1 cellular context compared by ENCODE assay signal in the genomic region with DNA sequence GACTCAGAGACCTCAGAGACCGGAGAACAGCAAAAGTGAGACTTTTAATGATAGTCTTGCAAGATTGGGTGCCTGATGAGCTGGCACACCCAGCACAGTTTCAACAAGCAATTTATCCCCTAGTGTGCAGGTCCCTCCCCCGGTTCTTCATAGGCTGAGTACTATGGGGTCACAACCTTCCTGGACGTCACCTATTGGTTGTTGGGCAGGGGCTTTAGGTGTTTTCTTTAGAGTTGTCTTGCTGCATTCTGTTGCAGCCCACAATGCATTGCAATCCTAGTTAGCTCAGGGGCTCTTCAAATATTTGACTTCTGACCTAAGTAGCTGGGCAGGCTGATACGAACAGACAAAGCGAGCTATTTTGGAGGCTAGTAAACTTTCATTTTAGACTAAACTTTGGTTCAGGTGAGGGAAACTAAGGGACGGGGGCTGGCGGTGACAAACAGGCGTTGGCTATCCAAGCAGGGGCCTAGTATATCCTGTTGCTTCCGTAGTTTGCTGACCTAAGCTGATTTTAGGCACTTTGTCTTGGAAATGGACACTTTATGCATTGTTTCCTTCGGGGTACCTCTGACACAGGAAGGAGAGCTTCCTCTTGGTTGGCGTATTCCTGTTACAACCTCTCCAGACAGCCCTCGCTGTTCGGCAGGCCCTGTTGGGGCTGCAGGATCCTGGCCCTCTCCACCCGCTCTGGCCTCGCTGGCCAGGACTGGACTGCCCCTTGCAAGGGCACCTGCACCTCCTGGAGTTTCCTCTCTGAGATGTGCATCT.
TF ChIP-seq lines count a peak whose summit lies in the region.

No MANE protein-coding gene starts in this region.

TF ChIP-seq in HepG2, 621 proteins besides CTCF, POLR2A, EP300 and RAD21 (continued from another document and continues in another):
- TF ChIP-seq, protein P1, sequence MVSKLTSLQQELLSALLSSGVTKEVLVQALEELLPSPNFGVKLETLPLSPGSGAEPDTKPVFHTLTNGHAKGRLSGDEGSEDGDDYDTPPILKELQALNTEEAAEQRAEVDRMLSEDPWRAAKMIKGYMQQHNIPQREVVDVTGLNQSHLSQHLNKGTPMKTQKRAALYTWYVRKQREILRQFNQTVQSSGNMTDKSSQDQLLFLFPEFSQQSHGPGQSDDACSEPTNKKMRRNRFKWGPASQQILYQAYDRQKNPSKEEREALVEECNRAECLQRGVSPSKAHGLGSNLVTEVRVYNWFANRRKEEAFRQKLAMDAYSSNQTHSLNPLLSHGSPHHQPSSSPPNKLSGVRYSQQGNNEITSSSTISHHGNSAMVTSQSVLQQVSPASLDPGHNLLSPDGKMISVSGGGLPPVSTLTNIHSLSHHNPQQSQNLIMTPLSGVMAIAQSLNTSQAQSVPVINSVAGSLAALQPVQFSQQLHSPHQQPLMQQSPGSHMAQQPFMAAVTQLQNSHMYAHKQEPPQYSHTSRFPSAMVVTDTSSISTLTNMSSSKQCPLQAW (CRISPR knock-in tag; IDR thresholded peaks at IDR 0.05): peak; percentile 50
- no peak for TF ChIP-seq BRCA1 (CRISPR knock-in tag; IDR thresholded peaks at IDR 0.05)
- TF ChIP-seq ETV6 (CRISPR knock-in tag; conservative IDR thresholded peaks at IDR 0.05): no peak
- TF ChIP-seq, protein P2, sequence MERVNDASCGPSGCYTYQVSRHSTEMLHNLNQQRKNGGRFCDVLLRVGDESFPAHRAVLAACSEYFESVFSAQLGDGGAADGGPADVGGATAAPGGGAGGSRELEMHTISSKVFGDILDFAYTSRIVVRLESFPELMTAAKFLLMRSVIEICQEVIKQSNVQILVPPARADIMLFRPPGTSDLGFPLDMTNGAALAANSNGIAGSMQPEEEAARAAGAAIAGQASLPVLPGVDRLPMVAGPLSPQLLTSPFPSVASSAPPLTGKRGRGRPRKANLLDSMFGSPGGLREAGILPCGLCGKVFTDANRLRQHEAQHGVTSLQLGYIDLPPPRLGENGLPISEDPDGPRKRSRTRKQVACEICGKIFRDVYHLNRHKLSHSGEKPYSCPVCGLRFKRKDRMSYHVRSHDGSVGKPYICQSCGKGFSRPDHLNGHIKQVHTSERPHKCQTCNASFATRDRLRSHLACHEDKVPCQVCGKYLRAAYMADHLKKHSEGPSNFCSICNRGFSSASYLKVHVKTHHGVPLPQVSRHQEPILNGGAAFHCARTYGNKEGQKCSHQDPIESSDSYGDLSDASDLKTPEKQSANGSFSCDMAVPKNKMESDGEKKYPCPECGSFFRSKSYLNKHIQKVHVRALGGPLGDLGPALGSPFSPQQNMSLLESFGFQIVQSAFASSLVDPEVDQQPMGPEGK (CRISPR knock-in tag; IDR thresholded peaks at IDR 0.05): peak; percentile 49; the same call in 1 of the 2 replicates
- TF ChIP-seq, protein P3, sequence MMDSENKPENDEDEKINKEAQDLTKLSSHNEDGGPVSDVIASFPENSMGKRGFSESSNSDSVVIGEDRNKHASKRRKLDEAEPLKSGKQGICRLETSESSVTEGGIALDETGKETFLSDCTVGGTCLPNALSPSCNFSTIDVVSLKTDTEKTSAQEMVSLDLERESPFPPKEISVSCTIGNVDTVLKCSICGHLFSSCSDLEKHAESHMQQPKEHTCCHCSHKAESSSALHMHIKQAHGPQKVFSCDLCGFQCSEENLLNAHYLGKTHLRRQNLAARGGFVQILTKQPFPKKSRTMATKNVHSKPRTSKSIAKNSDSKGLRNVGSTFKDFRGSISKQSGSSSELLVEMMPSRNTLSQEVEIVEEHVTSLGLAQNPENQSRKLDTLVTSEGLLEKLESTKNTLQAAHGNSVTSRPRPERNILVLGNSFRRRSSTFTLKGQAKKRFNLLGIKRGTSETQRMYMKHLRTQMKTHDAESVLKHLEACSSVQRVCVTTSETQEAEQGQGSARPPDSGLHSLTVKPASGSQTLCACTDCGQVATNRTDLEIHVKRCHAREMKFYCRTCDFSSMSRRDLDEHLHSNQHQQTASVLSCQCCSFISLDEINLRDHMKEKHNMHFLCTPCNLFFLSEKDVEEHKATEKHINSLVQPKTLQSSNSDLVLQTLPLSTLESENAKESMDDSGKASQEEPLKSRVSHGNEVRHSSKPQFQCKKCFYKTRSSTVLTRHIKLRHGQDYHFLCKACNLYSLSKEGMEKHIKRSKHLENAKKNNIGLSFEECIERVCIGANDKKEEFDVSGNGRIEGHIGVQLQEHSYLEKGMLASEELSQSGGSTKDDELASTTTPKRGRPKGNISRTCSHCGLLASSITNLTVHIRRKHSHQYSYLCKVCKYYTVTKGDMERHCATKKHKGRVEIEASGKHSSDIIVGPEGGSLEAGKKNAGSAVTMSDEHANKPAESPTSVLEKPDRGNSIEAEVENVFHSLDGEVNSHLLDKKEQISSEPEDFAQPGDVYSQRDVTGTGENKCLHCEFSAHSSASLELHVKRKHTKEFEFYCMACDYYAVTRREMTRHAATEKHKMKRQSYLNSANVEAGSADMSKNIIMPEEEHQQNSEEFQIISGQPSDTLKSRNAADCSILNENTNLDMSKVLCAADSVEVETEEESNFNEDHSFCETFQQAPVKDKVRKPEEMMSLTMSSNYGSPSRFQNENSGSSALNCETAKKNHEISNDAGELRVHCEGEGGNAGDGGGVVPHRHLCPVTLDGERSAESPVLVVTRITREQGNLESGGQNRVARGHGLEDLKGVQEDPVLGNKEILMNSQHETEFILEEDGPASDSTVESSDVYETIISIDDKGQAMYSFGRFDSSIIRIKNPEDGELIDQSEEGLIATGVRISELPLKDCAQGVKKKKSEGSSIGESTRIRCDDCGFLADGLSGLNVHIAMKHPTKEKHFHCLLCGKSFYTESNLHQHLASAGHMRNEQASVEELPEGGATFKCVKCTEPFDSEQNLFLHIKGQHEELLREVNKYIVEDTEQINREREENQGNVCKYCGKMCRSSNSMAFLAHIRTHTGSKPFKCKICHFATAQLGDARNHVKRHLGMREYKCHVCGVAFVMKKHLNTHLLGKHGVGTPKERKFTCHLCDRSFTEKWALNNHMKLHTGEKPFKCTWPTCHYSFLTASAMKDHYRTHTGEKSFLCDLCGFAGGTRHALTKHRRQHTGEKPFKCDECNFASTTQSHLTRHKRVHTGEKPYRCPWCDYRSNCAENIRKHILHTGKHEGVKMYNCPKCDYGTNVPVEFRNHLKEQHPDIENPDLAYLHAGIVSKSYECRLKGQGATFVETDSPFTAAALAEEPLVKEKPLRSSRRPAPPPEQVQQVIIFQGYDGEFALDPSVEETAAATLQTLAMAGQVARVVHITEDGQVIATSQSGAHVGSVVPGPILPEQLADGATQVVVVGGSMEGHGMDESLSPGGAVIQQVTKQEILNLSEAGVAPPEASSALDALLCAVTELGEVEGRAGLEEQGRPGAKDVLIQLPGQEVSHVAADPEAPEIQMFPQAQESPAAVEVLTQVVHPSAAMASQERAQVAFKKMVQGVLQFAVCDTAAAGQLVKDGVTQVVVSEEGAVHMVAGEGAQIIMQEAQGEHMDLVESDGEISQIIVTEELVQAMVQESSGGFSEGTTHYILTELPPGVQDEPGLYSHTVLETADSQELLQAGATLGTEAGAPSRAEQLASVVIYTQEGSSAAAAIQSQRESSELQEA (CRISPR knock-in tag; IDR thresholded peaks at IDR 0.05; ENCODE audit: not compliant biosample characterization): no peak
- TF ChIP-seq NFKB2 (CRISPR knock-in tag; IDR thresholded peaks at IDR 0.05; ENCODE audit: borderline replicate concordance): no peak; the same call in 1 of the 2 replicates
- TF ChIP-seq SRSF4 (IDR thresholded peaks at IDR 0.05; ENCODE audit: low read depth, low read length, poor library complexity, severe bottlenecking): no peak
- TF ChIP-seq, protein P4, sequence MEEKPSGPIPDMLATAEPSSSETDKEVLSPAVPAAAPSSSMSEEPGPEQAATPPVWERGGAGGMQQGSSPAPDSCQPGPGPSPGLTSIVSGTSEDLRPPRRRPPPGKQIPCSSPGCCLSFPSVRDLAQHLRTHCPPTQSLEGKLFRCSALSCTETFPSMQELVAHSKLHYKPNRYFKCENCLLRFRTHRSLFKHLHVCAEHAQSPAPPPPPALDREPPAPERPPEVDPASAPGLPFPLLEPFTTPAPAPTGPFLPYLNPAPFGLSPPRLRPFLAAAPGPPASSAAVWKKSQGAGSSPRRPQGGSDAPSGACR (CRISPR knock-in tag; IDR thresholded peaks at IDR 0.05): no peak
- no peak; the same call in 1 of the 2 replicates for TF ChIP-seq PHF20 (CRISPR knock-in tag; IDR thresholded peaks at IDR 0.05)
- TF ChIP-seq RAD51 (IDR thresholded peaks at IDR 0.05; ENCODE audit: borderline replicate concordance): no peak
- TF ChIP-seq ZNF570 (CRISPR knock-in tag; IDR thresholded peaks at IDR 0.05; ENCODE audit: borderline replicate concordance): no peak
- peak; percentile 46; the same call in 1 of the 2 replicates for TF ChIP-seq ERF (CRISPR knock-in tag; IDR thresholded peaks at IDR 0.05)
- TF ChIP-seq ZNF263 (CRISPR knock-in tag; IDR thresholded peaks at IDR 0.05): no peak
- no peak for TF ChIP-seq KDM1A (CRISPR knock-in tag; IDR thresholded peaks at IDR 0.05)
- TF ChIP-seq CC2D1A (CRISPR knock-in tag; IDR thresholded peaks at IDR 0.05): no peak
- no peak for TF ChIP-seq ZNF737 (CRISPR knock-in tag; IDR thresholded peaks at IDR 0.05; ENCODE audit: borderline replicate concordance)
- peak; percentile 59 for TF ChIP-seq HDAC2 (CRISPR knock-in tag; IDR thresholded peaks at IDR 0.05)
- TF ChIP-seq, protein P5, sequence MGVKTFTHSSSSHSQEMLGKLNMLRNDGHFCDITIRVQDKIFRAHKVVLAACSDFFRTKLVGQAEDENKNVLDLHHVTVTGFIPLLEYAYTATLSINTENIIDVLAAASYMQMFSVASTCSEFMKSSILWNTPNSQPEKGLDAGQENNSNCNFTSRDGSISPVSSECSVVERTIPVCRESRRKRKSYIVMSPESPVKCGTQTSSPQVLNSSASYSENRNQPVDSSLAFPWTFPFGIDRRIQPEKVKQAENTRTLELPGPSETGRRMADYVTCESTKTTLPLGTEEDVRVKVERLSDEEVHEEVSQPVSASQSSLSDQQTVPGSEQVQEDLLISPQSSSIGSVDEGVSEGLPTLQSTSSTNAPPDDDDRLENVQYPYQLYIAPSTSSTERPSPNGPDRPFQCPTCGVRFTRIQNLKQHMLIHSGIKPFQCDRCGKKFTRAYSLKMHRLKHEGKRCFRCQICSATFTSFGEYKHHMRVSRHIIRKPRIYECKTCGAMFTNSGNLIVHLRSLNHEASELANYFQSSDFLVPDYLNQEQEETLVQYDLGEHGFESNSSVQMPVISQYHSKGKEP (CRISPR knock-in tag; IDR thresholded peaks at IDR 0.05): no peak
- TF ChIP-seq ZNF274 (CRISPR knock-in tag; IDR thresholded peaks at IDR 0.05): no peak
- peak; percentile 63 for TF ChIP-seq SP2 (CRISPR knock-in tag; IDR thresholded peaks at IDR 0.05)
- TF ChIP-seq, protein P6, sequence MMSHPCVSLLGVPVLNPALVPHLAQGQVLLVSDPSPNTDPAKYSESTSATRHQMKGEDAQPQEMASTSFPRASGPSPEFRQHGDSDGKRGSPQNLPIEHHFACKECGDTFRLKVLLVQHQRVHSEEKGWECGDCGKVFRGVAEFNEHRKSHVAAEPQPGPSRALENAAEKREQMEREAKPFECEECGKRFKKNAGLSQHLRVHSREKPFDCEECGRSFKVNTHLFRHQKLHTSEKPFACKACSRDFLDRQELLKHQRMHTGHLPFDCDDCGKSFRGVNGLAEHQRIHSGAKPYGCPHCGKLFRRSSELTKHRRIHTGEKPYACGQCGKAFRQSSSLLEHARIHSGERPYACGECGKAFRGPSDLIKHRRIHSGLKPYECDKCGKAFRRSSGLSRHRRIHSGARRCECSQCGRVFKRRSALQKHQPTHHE (CRISPR knock-in tag; IDR thresholded peaks at IDR 0.05; ENCODE audit: borderline replicate concordance): peak; percentile 63; the same call in 1 of the 2 replicates
- no peak for TF ChIP-seq SKI (IDR thresholded peaks at IDR 0.05; ENCODE audit: partially characterized antibody)
- no peak for TF ChIP-seq TOPORS (CRISPR knock-in tag; IDR thresholded peaks at IDR 0.05)
- TF ChIP-seq MLLT10 (CRISPR knock-in tag; IDR thresholded peaks at IDR 0.05): no peak
- TF ChIP-seq MEIS1 (CRISPR knock-in tag; IDR thresholded peaks at IDR 0.05; ENCODE audit: borderline replicate concordance): no peak
- TF ChIP-seq ARID2 (CRISPR knock-in tag; IDR thresholded peaks at IDR 0.05; ENCODE audit: borderline replicate concordance): peak; percentile 58; the same call in 1 of the 2 replicates
